ENCODE assay signal across 8 cellular contexts in genomic region chr11:65291613-65292012, GRCh38. TPM values are rescaled to one million over a fixed set of nuclear protein-coding genes. Genes with fewer than 3 reads are reported as not detected.
DNase-seq lines count a peak whose midpoint lies in the region; ATAC-seq and TF ChIP-seq lines count a peak whose summit lies in the region.

No MANE protein-coding gene starts in this region.

- H3K27ac Mint-ChIP-seq in GM23338: peak overlapping the region; percentile 88

- H3K27me3 Mint-ChIP-seq in GM23338 (ENCODE audit: insufficient read depth, low read depth, poor library complexity): no peaks in the 10 kb centered on the region

- peaks cover 9% of the 10 kb centered on the region; the same call in 2 of the 3 replicates for H3K4me1 Mint-ChIP-seq in GM23338

- H3K27ac ChIP-seq in GM23338 (ENCODE audit: low read depth): peak overlapping the region; percentile 81; the same call in 1 of the 2 replicates

- H3K9me2 ChIP-seq in GM23338 (ENCODE audit: insufficient read depth): no peaks in the 10 kb centered on the region

- H3K4me2 ChIP-seq in GM23338 (no peak overlapping the region), skeletal muscle satellite cell (ENCODE audit: low read length) (peak overlapping the region; percentile 80)

- DNase-seq in GM23338 (ENCODE audit: low spot score) (no peak), anterior cingulate cortex (lab: John Stamatoyannopoulos, UW) (peak in 44 of 58 donors; percentile 19 to 91 (median 68)), hippocampal formation (lab: John Stamatoyannopoulos, UW) (peak; percentile 74 to 93), HEK293T (ENCODE audit: extremely low spot score) (no peak), HUDEP-2 (lab: John Stamatoyannopoulos, UW; ENCODE audit: unreplicated experiment in 76 of 76) (no peak), hepatic stellate cell (ENCODE audit: low spot score) (no peak)

- H3K36me3 Mint-ChIP-seq in GM23338 (ENCODE audit: low read depth): peaks cover 90% of the 10 kb centered on the region

- POLR2A ChIA-PET in HEK293T (lab: Yijun Ruan, JAX): no interaction called here

- no peak overlapping the region for H3K4me3 Mint-ChIP-seq in GM23338

- no peak overlapping the region for H2AFZ ChIP-seq in GM23338

- no peaks in the 10 kb centered on the region for H3K79me2 ChIP-seq in GM23338 (replicated peaks; ENCODE audit: insufficient read depth)

- H4K20me1 ChIP-seq in GM23338 (replicated peaks; ENCODE audit: insufficient read depth): peaks cover 7% of the 10 kb centered on the region; the same call in 1 of the 2 replicates

- H3K4me3 ChIP-seq in GM23338 (no peak overlapping the region), skeletal muscle satellite cell (ENCODE audit: low read length) (peak overlapping the region; percentile 55)

- no peak for TF ChIP-seq CTCF in GM23338 (conservative IDR thresholded peaks at IDR 0.05; ENCODE audit: low read depth in 2 of 2)

- no peak; the same call in none of the 3 replicates for ATAC-seq in GM23338
- ATAC-seq in HG03442 (IDR thresholded peaks at IDR 0.05; ENCODE audit: unreplicated experiment): no peak

- H3K36me3 ChIP-seq in GM23338 (ENCODE audit: insufficient read depth) (peaks cover 33% of the 10 kb centered on the region), skeletal muscle satellite cell (ENCODE audit: insufficient read depth, low read length) (peaks cover 39% of the 10 kb centered on the region)

- peak overlapping the region; percentile 86 for H3K9ac ChIP-seq in skeletal muscle satellite cell (ENCODE audit: low read depth, low read length)

- no peaks in the 10 kb centered on the region for H3K9me3 ChIP-seq in skeletal muscle satellite cell (replicated peaks; ENCODE audit: low read length)

- H3K27me3 ChIP-seq in GM23338 (ENCODE audit: insufficient read depth) (no peaks in the 10 kb centered on the region), skeletal muscle satellite cell (ENCODE audit: control insufficient read depth, insufficient read depth, low read length) (no peaks in the 10 kb centered on the region)

- H3F3A ChIP-seq in GM23338 (replicated peaks; ENCODE audit: low read depth): peaks cover 30% of the 10 kb centered on the region; the same call in 1 of the 2 replicates

- H3K9me3 Mint-ChIP-seq in GM23338: no peaks in the 10 kb centered on the region

- H3K4me1 ChIP-seq in GM23338 (ENCODE audit: insufficient read depth) (no peaks in the 10 kb centered on the region), skeletal muscle satellite cell (ENCODE audit: control insufficient read depth, insufficient read depth, low read length) (peaks cover 40% of the 10 kb centered on the region)

- CTCF ChIA-PET in HEK293T (lab: Yijun Ruan, JAX): no interaction called here

TF ChIP-seq in GM23338, 12 proteins besides CTCF, POLR2A, EP300 and RAD21:
- no peak for TF ChIP-seq NANOG (IDR thresholded peaks at IDR 0.05; ENCODE audit: borderline replicate concordance)

TF ChIP-seq in HEK293T, 16 proteins besides CTCF, POLR2A, EP300 and RAD21:
- no peak for TF ChIP-seq SP1 (IDR thresholded peaks at IDR 0.05)
- TF ChIP-seq ARNT (IDR thresholded peaks at IDR 0.05): no peak
- no peak for TF ChIP-seq CTBP1 (IDR thresholded peaks at IDR 0.05; ENCODE audit: borderline replicate concordance)
- TF ChIP-seq ELF4 (IDR thresholded peaks at IDR 0.05): no peak
- no peak for TF ChIP-seq ZNF384 (IDR thresholded peaks at IDR 0.05)
- TF ChIP-seq SUZ12 (IDR thresholded peaks at IDR 0.05): no peak
- TF ChIP-seq, protein P1, sequence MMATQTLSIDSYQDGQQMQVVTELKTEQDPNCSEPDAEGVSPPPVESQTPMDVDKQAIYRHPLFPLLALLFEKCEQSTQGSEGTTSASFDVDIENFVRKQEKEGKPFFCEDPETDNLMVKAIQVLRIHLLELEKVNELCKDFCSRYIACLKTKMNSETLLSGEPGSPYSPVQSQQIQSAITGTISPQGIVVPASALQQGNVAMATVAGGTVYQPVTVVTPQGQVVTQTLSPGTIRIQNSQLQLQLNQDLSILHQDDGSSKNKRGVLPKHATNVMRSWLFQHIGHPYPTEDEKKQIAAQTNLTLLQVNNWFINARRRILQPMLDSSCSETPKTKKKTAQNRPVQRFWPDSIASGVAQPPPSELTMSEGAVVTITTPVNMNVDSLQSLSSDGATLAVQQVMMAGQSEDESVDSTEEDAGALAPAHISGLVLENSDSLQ (IDR thresholded peaks at IDR 0.05): no peak
- TF ChIP-seq FOXK2 (IDR thresholded peaks at IDR 0.05): no peak
- no peak for TF ChIP-seq FOXA1 (IDR thresholded peaks at IDR 0.05)
- TF ChIP-seq L3MBTL2 (conservative IDR thresholded peaks at IDR 0.05): no peak
- no peak for TF ChIP-seq HDGF (IDR thresholded peaks at IDR 0.05; ENCODE audit: borderline replicate concordance)
- no peak for TF ChIP-seq FOXM1 (IDR thresholded peaks at IDR 0.05; ENCODE audit: borderline replicate concordance)
- TF ChIP-seq LEF1 (IDR thresholded peaks at IDR 0.05; ENCODE audit: borderline replicate concordance): no peak

RNA-seq across cellular contexts. Expression of gene CDC42EP2, which starts 23.1 kb away (rescaled TPM):
- 17.7 and 19.0 TPM in 2 replicates for total RNA-seq in GM23338 (2014; rRNA removed; shearing (Covaris generic))
- 16.1 and 18.2 TPM in 2 replicates for polyA plus RNA-seq in GM23338 (2016; fragmentation: Nextera tagmentation; extraction: Ambion mirVana)
- total RNA-seq in skeletal muscle satellite cell (2012; rRNA removed): 18.0 and 36.9 TPM in 2 replicates

RNA-seq across cellular contexts. Expression of gene POLA2, which starts 29.9 kb away (rescaled TPM):
- total RNA-seq in GM23338 (2014; rRNA removed; shearing (Covaris generic)): 25.9 and 30.4 TPM in 2 replicates
- 17.4 and 22.5 TPM in 2 replicates for polyA plus RNA-seq in GM23338 (2016; fragmentation: Nextera tagmentation; extraction: Ambion mirVana)
- 6.6 and 12.7 TPM in 2 replicates for total RNA-seq in skeletal muscle satellite cell (2012; rRNA removed)

RNA-seq across cellular contexts. Expression of gene DPF2, which starts 42.0 kb away (rescaled TPM):
- 54.1 and 59.0 TPM in 2 replicates for total RNA-seq in GM23338 (2014; rRNA removed; shearing (Covaris generic))
- polyA plus RNA-seq in GM23338 (2016; fragmentation: Nextera tagmentation; extraction: Ambion mirVana): 64.3 and 66.4 TPM in 2 replicates
- total RNA-seq in skeletal muscle satellite cell (2012; rRNA removed): 32.3 and 34.5 TPM in 2 replicates

Comparison
In these comparisons a context has a peak if more than half of its experiments do, and no peak if none do; other contexts are left out.
1. DNase-seq: peak in anterior cingulate cortex (44 of 58) and hippocampal formation (2 of 2); none in GM23338 (single experiment), HEK293T (single experiment), HUDEP-2 (0 of 76) and hepatic stellate cell (single experiment).